In the genomic region with DNA sequence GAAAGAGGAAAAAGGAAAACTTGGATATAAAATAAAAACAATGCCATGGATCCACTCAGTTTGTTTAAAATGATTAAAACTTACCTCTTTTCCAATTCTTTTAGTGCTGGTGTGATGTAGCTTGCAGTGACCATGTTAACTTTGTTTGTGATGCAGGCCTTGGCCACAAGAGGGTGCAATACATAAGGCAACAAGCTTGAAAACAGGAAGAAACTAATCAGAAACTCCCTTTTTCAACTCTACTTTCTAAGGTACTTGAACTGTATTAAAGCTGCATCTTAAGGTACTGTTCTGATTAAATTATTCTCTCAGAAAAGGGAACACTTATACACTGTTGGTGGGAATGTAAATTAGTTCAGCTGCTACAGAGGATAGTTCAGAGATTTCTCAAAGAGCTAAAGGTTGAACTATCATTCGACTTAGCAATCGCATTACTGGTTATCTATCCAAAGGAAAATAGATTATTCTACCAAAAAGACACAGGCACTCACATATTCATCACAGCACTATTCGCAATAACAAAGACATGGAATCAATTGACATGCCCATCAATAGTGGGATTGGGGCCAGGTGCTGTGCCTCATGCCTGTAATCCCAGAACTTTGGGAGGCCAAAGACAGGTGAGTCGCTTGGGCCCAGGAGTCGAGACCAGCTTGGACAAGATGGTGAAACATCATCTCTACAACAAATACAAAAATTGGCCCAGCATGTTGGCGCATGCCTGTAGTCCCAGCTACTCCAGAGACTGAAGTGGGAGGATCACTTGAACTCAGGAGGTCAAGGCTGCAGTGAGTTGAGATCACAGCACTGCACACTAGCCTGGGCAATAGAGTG, we compare ENCODE assay signal across 8 cellular contexts. TPM values are rescaled to one million over a fixed set of nuclear protein-coding genes. Genes with fewer than 3 reads are reported as not detected.
DNase-seq lines count a peak whose midpoint lies in the region; TF ChIP-seq lines count a peak whose summit lies in the region.

No MANE protein-coding gene starts in this region.

- no peak for TF ChIP-seq POLR2A in Peyer's patch (IDR thresholded peaks at IDR 0.05)

- H3K4me2 ChIP-seq in GM23248 (ENCODE audit: unreplicated experiment): no peak overlapping the region

- H3K27me3 ChIP-seq in GM23248 (replicated peaks; ENCODE audit: insufficient read depth) (no peaks in the 10 kb centered on the region), Peyer's patch (no peaks in the 10 kb centered on the region)

- TF ChIP-seq CTCF in Peyer's patch (IDR thresholded peaks at IDR 0.05): peak in 5 of 6 experiments; percentile 7 to 76 (median 72)
- peak; percentile 91 for TF ChIP-seq CTCF in progenitor cell of endocrine pancreas (IDR thresholded peaks at IDR 0.05; ENCODE audit: unreplicated experiment)

- in situ Hi-C loops in GM23248 (cut with MboI): no loop called here

- H3K9ac ChIP-seq in GM23248: no peak overlapping the region

- H3K4me1 ChIP-seq in GM23248 (ENCODE audit: insufficient read depth) (no peaks in the 10 kb centered on the region), Peyer's patch (no peaks in the 10 kb centered on the region)

- no peaks in the 10 kb centered on the region for H3K4me1 Mint-ChIP-seq in progenitor cell of endocrine pancreas (ENCODE audit: low read depth)

- peak overlapping the region; percentile 18; the same call in 1 of the 2 replicates for H2AFZ ChIP-seq in GM23248

- H3K79me2 ChIP-seq in GM23248 (ENCODE audit: insufficient read depth): no peaks in the 10 kb centered on the region

- H3K36me3 ChIP-seq in GM23248 (ENCODE audit: low read depth) (no peaks in the 10 kb centered on the region), Peyer's patch (peaks cover 0 to 6% (median 0%) of the 10 kb centered on the region in 3 donors)

- DNase-seq in GM03348 (ENCODE audit: low spot score) (peak; percentile 67), GM23248 (peak; percentile 64), KG1 (lab: John Stamatoyannopoulos, UW) (peak; percentile 18), Peyer's patch (peak; percentile 53 to 86 (median 57)), glomerular endothelial cell (ENCODE audit: extremely low read depth, low read depth, low spot score) (peak; percentile 62), progenitor cell of endocrine pancreas (ENCODE audit: low spot score, unreplicated experiment) (peak; percentile 53), DMS79 treated with DMSO at 0.1 percent for 48 hours (lab: John Stamatoyannopoulos, UW) (no peak)
- DNase-seq in activated T-helper 9 cell treated with anti-CD3 and anti-CD28 coated beads, Interleukin-2, amount 50 U/mL, for 16 hours (ENCODE audit: low read depth): peak; percentile 6

- H3K27ac Mint-ChIP-seq in progenitor cell of endocrine pancreas: peak overlapping the region; percentile 29

- no peaks in the 10 kb centered on the region for H3K9me3 Mint-ChIP-seq in progenitor cell of endocrine pancreas (ENCODE audit: low read depth)

- no peaks in the 10 kb centered on the region for H3F3A ChIP-seq in GM23248 (ENCODE audit: insufficient read depth)

- H4K20me1 ChIP-seq in GM23248 (ENCODE audit: insufficient read depth): no peaks in the 10 kb centered on the region

- H3K9me3 ChIP-seq in GM23248 (ENCODE audit: low read depth): no peaks in the 10 kb centered on the region
- H3K9me3 ChIP-seq in Peyer's patch: no peaks in the 10 kb centered on the region

- peaks cover 13% of the 10 kb centered on the region for H3K36me3 Mint-ChIP-seq in progenitor cell of endocrine pancreas (ENCODE audit: insufficient read depth)

- 88 to 95% methylated on average over 6 of the region's 6 CpGs for WGBS in GM23248 (ENCODE audit: low coverage in 1 of 2, low lambda C conversion rate in 2 of 2, missing lambda C conversion rate in 2 of 2), 2 experiments

- H3K9me2 ChIP-seq in GM23248 (ENCODE audit: insufficient read depth): no peaks in the 10 kb centered on the region

- H3K27ac ChIP-seq in GM23248 (no peak overlapping the region), Peyer's patch (no peak overlapping the region)

- no peak overlapping the region for H3K4me3 ChIP-seq in GM23248
- H3K4me3 ChIP-seq in Peyer's patch: no peak overlapping the region

- no peaks in the 10 kb centered on the region for H3K27me3 Mint-ChIP-seq in progenitor cell of endocrine pancreas

- no peak overlapping the region for H3K4me3 Mint-ChIP-seq in progenitor cell of endocrine pancreas (ENCODE audit: low read depth)

RNA-seq across cellular contexts. Expression of a gene that starts 50.9 kb away (rescaled TPM):
- total RNA-seq in GM23248 (2014; rRNA removed; shearing (Covaris generic)): 6.3 TPM in 2 replicates
- 3.6 and 5.8 TPM in 2 replicates for polyA plus RNA-seq in GM23248 (2016; fragmentation: Nextera tagmentation; extraction: Ambion mirVana)
- total RNA-seq in Peyer's patch (10 to 100 TPM; 10.1 to 28.5 (median 24.3) TPM), glomerular endothelial cell (15.1 and 15.2 TPM in 2 replicates), progenitor cell of endocrine pancreas (70.2 and 76.3 TPM in 2 replicates)
